ENCODE assay signal across 1 cellular context in genomic region chr5:134101686-134102439, GRCh38.
TF ChIP-seq lines count a peak whose summit lies in the region.

No MANE protein-coding gene starts in this region.

TF ChIP-seq in HepG2, 621 proteins besides CTCF, POLR2A, EP300 and RAD21 (continued from another document and continues in another):
- TF ChIP-seq ZBED4 (CRISPR knock-in tag; IDR thresholded peaks at IDR 0.05; ENCODE audit: borderline replicate concordance) (peak; percentile 77; the same call in 1 of the 2 replicates), STAT5B (CRISPR knock-in tag; IDR thresholded peaks at IDR 0.05) (no peak), ZNF225 (CRISPR knock-in tag; IDR thresholded peaks at IDR 0.05) (no peak), ARID4A (CRISPR knock-in tag; IDR thresholded peaks at IDR 0.05; ENCODE audit: borderline replicate concordance) (peak; percentile 17; the same call in 1 of the 2 replicates), ZNF687 (CRISPR knock-in tag; IDR thresholded peaks at IDR 0.05) (peak; percentile 48), ZNF577 (CRISPR knock-in tag; IDR thresholded peaks at IDR 0.05; ENCODE audit: borderline replicate concordance, low read depth) (no peak), SMARCE1 (IDR thresholded peaks at IDR 0.05; ENCODE audit: borderline replicate concordance) (no peak), THAP11 (CRISPR knock-in tag; IDR thresholded peaks at IDR 0.05) (no peak), MLLT10 (CRISPR knock-in tag; IDR thresholded peaks at IDR 0.05) (no peak), GFI1 (CRISPR knock-in tag; IDR thresholded peaks at IDR 0.05; ENCODE audit: borderline replicate concordance) (peak; percentile 48; the same call in 1 of the 2 replicates), ZNF441 (CRISPR knock-in tag; IDR thresholded peaks at IDR 0.05; ENCODE audit: borderline replicate concordance) (no peak), GATAD2A (CRISPR knock-in tag; IDR thresholded peaks at IDR 0.05) (0 out of 2 replicates have a peak, but pooled peaks have one; percentile 36), SRSF1 (optimal IDR thresholded peaks at IDR 0.05; ENCODE audit: low read depth, low read length) (peak; percentile 55), CBX5 (CRISPR knock-in tag; IDR thresholded peaks at IDR 0.05; ENCODE audit: borderline replicate concordance) (no peak), HDAC2 (CRISPR knock-in tag; IDR thresholded peaks at IDR 0.05) (no peak), MAX (IDR thresholded peaks at IDR 0.05) (peak; percentile 26; the same call in 1 of the 2 replicates), SPEN (CRISPR knock-in tag; IDR thresholded peaks at IDR 0.05; ENCODE audit: low read depth) (no peak), HNF4G (IDR thresholded peaks at IDR 0.05; ENCODE audit: borderline replicate concordance, low read depth, low read length) (0 out of 2 replicates have a peak, but pooled peaks have one; percentile 30), HNF4G (CRISPR knock-in tag; IDR thresholded peaks at IDR 0.05; ENCODE audit: borderline replicate concordance, low read depth) (no peak), SMARCC2 (IDR thresholded peaks at IDR 0.05) (no peak), ZNF407 (CRISPR knock-in tag; IDR thresholded peaks at IDR 0.05; ENCODE audit: not compliant biosample characterization) (no peak), ZNF770 (CRISPR knock-in tag; IDR thresholded peaks at IDR 0.05) (peak; percentile 71), ZNF350 (CRISPR knock-in tag; IDR thresholded peaks at IDR 0.05; ENCODE audit: borderline replicate concordance, low read depth) (no peak; the same call in 1 of the 2 replicates), ZBTB14 (CRISPR knock-in tag; IDR thresholded peaks at IDR 0.05) (no peak), ZNF777 (CRISPR knock-in tag; IDR thresholded peaks at IDR 0.05) (no peak), ZNF773 (CRISPR knock-in tag; IDR thresholded peaks at IDR 0.05; ENCODE audit: borderline replicate concordance) (no peak), ZGPAT (CRISPR knock-in tag; IDR thresholded peaks at IDR 0.05) (no peak)
